Comparison of ENCODE assay signal across 2 cellular contexts in genomic region chr12:77947746-77948145, GRCh38.
TF ChIP-seq lines count a peak whose summit lies in the region.

No MANE protein-coding gene starts in this region.

TF ChIP-seq in IMR-90, 13 proteins besides CTCF, POLR2A, EP300 and RAD21 (continued from another document):
- TF ChIP-seq MAFK (IDR thresholded peaks at IDR 0.05; ENCODE audit: low read depth, low read length): no peak
- no peak for TF ChIP-seq RFX5 (IDR thresholded peaks at IDR 0.05; ENCODE audit: low read depth, low read length)
- TF ChIP-seq SMC3 (IDR thresholded peaks at IDR 0.05; ENCODE audit: low read depth, low read length): no peak
- TF ChIP-seq MAZ (IDR thresholded peaks at IDR 0.05; ENCODE audit: borderline replicate concordance, low read depth, low read length): no peak
- TF ChIP-seq ELK1 (IDR thresholded peaks at IDR 0.05; ENCODE audit: borderline replicate concordance, low read depth, low read length): no peak

TF ChIP-seq in SK-N-SH, 30 proteins besides CTCF, POLR2A, EP300 and RAD21 (continued from another document):
- TF ChIP-seq REST (IDR thresholded peaks at IDR 0.05; ENCODE audit: low read depth, low read length) (no peak), TEAD4 (IDR thresholded peaks at IDR 0.05; ENCODE audit: borderline replicate concordance, insufficient read depth) (no peak), SMC3 (IDR thresholded peaks at IDR 0.05; ENCODE audit: low read depth, low read length) (no peak), TCF12 (IDR thresholded peaks at IDR 0.05) (no peak), NFIC (IDR thresholded peaks at IDR 0.05; ENCODE audit: borderline replicate concordance) (no peak)
TF ChIP-seq in SK-N-SH: peak in this region for 0.
